ENCODE assay signal across 20 cellular contexts in the genomic region with DNA sequence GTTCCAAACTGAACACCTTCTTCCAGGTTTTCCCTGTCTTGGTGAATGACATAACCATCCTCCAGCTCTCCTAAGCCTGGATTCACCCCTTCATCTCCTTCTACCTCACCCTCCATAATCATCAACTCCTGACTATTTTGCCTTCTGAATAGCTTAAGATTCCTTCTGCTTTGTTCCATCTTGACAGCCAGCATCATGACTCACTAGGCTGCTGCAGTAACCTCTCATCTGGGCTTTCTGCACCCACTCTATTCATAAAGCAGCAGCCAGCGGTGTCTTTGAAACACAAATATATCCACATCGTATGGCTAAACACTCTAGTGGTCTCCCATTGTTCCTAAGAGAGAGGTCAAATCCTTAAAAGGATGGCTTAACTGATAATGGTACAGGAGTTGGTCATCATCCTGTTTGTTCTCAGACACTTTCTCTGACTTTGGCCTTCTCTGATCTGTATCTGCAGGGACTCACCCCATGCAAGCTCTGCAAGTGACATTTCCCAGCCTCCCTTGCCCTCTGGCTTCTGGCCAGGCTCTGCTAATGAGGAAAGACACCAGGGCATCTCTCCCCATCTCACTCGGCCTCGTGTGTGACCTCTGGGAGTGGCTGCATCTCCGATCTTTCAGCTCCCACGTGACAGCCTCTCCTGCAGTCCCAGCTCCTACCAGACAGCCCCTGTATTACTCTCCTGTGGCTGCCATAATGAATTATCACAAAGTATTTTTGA. TPM values are rescaled to one million over a fixed set of nuclear protein-coding genes. Genes with fewer than 3 reads are reported as not detected.
DNase-seq lines count a peak whose midpoint lies in the region; ATAC-seq, FAIRE-seq and TF ChIP-seq lines count a peak whose summit lies in the region.
"Had no signal": no experiment of that assay in that cellular context is flagged by ENCODE, and none has a peak within 500 bp of the region (broad histone marks: within the 10 kb centered on the region; RNA-seq: fewer than 3 reads in every experiment).

No MANE protein-coding gene starts in this region.

- FAIRE-seq in HepG2 (lab: Jason Lieb, UNC) (peak; percentile 28), bronchial epithelial cell (lab: Jason Lieb, UNC) (no peak)
- FAIRE-seq: GM12878 had no signal

- H3K27ac ChIP-seq in HepG2 (ENCODE audit: extremely low read length, insufficient read depth, low read length) (no peak overlapping the region), right lobe of liver (no peak overlapping the region), mesenchymal stem cell (ENCODE audit: low read length, poor library complexity, severe bottlenecking) (no peak overlapping the region)
- H3K27ac ChIP-seq: parathyroid adenoma had no signal

- 0 out of 5 replicates have a peak, but pooled peaks cover 0 to 4% of the 10 kb centered on the region in 2 experiments for H3K27me3 ChIP-seq in HepG2 (ENCODE audit: control insufficient read depth in 1 of 2, insufficient read depth in 2 of 2, low read length in 2 of 2)
- no peaks in the 10 kb centered on the region for H3K27me3 ChIP-seq in right lobe of liver
- H3K27me3 ChIP-seq in bronchial epithelial cell (ENCODE audit: control insufficient read depth, insufficient read depth, low read length), result no peaks in the 10 kb centered on the region
- H3K27me3 ChIP-seq in mesenchymal stem cell (ENCODE audit: control insufficient read depth in 1 of 2, insufficient read depth in 1 of 2, low read length in 2 of 2), result no peaks in the 10 kb centered on the region

- no peaks in the 10 kb centered on the region for H3K79me2 ChIP-seq in HepG2 (ENCODE audit: insufficient read depth, low read length)
- H3K79me2 ChIP-seq: parathyroid adenoma had no signal

- no peak overlapping the region for H2BK120ac ChIP-seq in mesenchymal stem cell (ENCODE audit: low read depth, low read length)

- H3K36me3 ChIP-seq in HepG2 (replicated peaks in 1 of 2; ENCODE audit: control insufficient read depth in 1 of 2, insufficient read depth in 2 of 2, low read length in 2 of 2) (no peaks in the 10 kb centered on the region), right lobe of liver (no peaks in the 10 kb centered on the region), bronchial epithelial cell (ENCODE audit: control insufficient read depth, insufficient read depth, low read length) (no peaks in the 10 kb centered on the region), mesenchymal stem cell (ENCODE audit: control insufficient read depth in 1 of 2, insufficient read depth in 2 of 2, low read depth in 1 of 2, low read length in 2 of 2) (no peaks in the 10 kb centered on the region)

- POLR2A ChIA-PET in HepG2 (lab: Yijun Ruan, JAX), result no interaction called here

- H4K91ac ChIP-seq in mesenchymal stem cell (ENCODE audit: low read length), result no peak overlapping the region

- H3K14ac ChIP-seq in mesenchymal stem cell (ENCODE audit: low read length in 2 of 2), result no peak overlapping the region

- no peak for TF ChIP-seq RAD21 in HepG2 (CRISPR knock-in tag; IDR thresholded peaks at IDR 0.05)

- no peaks in the 10 kb centered on the region for H3K9me3 ChIP-seq in HepG2 (ENCODE audit: low read length)
- no peaks in the 10 kb centered on the region for H3K9me3 ChIP-seq in right lobe of liver
- no peaks in the 10 kb centered on the region for H3K9me3 ChIP-seq in mesenchymal stem cell (ENCODE audit: control insufficient read depth, low read length)

- TF ChIP-seq EP300 in HepG2 (IDR thresholded peaks at IDR 0.05; ENCODE audit: low read depth in 2 of 2, low read length in 2 of 2), result no peak
- no peak for TF ChIP-seq EP300 in HepG2 (CRISPR knock-in tag; IDR thresholded peaks at IDR 0.05; ENCODE audit: borderline replicate concordance)

- H3K23ac ChIP-seq in mesenchymal stem cell (ENCODE audit: low read length in 2 of 2), result no peak overlapping the region

- H3K9ac ChIP-seq in HepG2 (ENCODE audit: insufficient read depth, low read depth, low read length) (no peak overlapping the region), mesenchymal stem cell (ENCODE audit: low read length) (no peak overlapping the region)
- H3K9ac ChIP-seq: parathyroid adenoma had no signal

- no peak overlapping the region for H2BK15ac ChIP-seq in mesenchymal stem cell (ENCODE audit: low read depth, poor library complexity, severe bottlenecking)

- H3K4me3 ChIP-seq in HepG2 (replicated peaks in 1 of 3; ENCODE audit: insufficient read depth in 1 of 3, low read depth in 2 of 3, low read length in 3 of 3), result no peak overlapping the region
- no peak overlapping the region for H3K4me3 ChIP-seq in right lobe of liver
- no peak overlapping the region for H3K4me3 ChIP-seq in bronchial epithelial cell (ENCODE audit: low read depth, low read length)
- no peak overlapping the region for H3K4me3 ChIP-seq in mesenchymal stem cell (ENCODE audit: insufficient read depth in 1 of 2, low read depth in 1 of 2, low read length in 2 of 2)
- H3K4me3 ChIP-seq: GM12878 had no signal

- no peaks in the 10 kb centered on the region for H4K20me1 ChIP-seq in HepG2 (ENCODE audit: insufficient read depth, low read length)

- no peak overlapping the region for H4K8ac ChIP-seq in mesenchymal stem cell (ENCODE audit: low read length)

- no peak overlapping the region for H2BK5ac ChIP-seq in mesenchymal stem cell (ENCODE audit: low read depth, low read length, poor library complexity, severe bottlenecking)

- H3K79me1 ChIP-seq in mesenchymal stem cell (replicated peaks; ENCODE audit: low read length, poor library complexity, severe bottlenecking), result no peaks in the 10 kb centered on the region

- H3K4me1 ChIP-seq in HepG2 (ENCODE audit: insufficient read depth, low read length), result peaks cover 22% of the 10 kb centered on the region
- no peaks in the 10 kb centered on the region for H3K4me1 ChIP-seq in right lobe of liver
- H3K4me1 ChIP-seq in mesenchymal stem cell (ENCODE audit: control insufficient read depth, insufficient read depth, low read depth, low read length), result peaks cover 2% of the 10 kb centered on the region
- H3K4me1 ChIP-seq: parathyroid adenoma had no signal

- WGBS in HepG2 (ENCODE audit: low lambda C conversion rate), result 2% methylated on average over 6 of the region's 6 CpGs
- WGBS in right lobe of liver (ENCODE audit: insufficient coverage, low coverage, low lambda C conversion rate, missing lambda C conversion rate), result 43% methylated on average over 6 of the region's 6 CpGs
- WGBS in mesenchymal stem cell, result 26% methylated on average over 5 of the region's 6 CpGs

- TF ChIP-seq POLR2A in HepG2 (IDR thresholded peaks at IDR 0.05; ENCODE audit: insufficient read depth in 1 of 2, low read depth in 2 of 2, low read length in 2 of 2), result no peak
- TF ChIP-seq POLR2A in right lobe of liver (IDR thresholded peaks at IDR 0.05), result no peak

- peak overlapping the region in 1 of 2 experiments; percentile 1 for H3K18ac ChIP-seq in mesenchymal stem cell (ENCODE audit: low read depth in 1 of 2, low read length in 2 of 2)

- H2BK12ac ChIP-seq in mesenchymal stem cell (ENCODE audit: low read length in 2 of 2), result no peak overlapping the region

- DNase-seq in HepG2 (ENCODE audit: low spot score) (peak; percentile 28), right lobe of liver (no peak), bronchial epithelial cell (ENCODE audit: low read depth) (peak; percentile 16), mesenchymal stem cell (peak; percentile 34), NCI-H2107 treated with DMSO at 0.1 percent for 48 hours (lab: John Stamatoyannopoulos, UW; ENCODE audit: unreplicated experiment) (no peak), ecto neural progenitor cell (ENCODE audit: low spot score) (no peak)
- DNase-seq: activated CD8-positive, alpha-beta memory T cell treated with anti-CD3 and anti-CD28 coated beads, Interleukin-2, amount 10 ng/mL, durations not matched to agents 7 days and 5 days; activated naive CD4-positive, alpha-beta T cell treated with anti-CD3 and anti-CD28 coated beads for 36 hours; CD8-positive, alpha-beta T cell; NCI-H187; NCI-H526; stimulated activated CD4-positive, alpha-beta T cell treated with anti-CD3 and anti-CD28 coated beads, Interleukin-15, amount 100 ng/mL, for 24 hours; substantia nigra; T-helper 1 cell had no signal

- peak; percentile 87 for ATAC-seq in HepG2
- ATAC-seq in right lobe of liver, result no peak
- no peak for ATAC-seq in HG02759 (IDR thresholded peaks at IDR 0.05; ENCODE audit: unreplicated experiment)
- no peak for ATAC-seq in HG03565 (IDR thresholded peaks at IDR 0.05; ENCODE audit: unreplicated experiment)
- ATAC-seq: activated CD8-positive, alpha-beta memory T cell treated with anti-CD3 and anti-CD28 coated beads, Interleukin-2, amount 10 ng/mL, durations not matched to agents 7 days and 5 days; CD8-positive, alpha-beta T cell; GM12878 had no signal

- TF ChIP-seq CTCF in HepG2 (CRISPR knock-in tag; IDR thresholded peaks at IDR 0.05), result no peak
- TF ChIP-seq CTCF in right lobe of liver (IDR thresholded peaks at IDR 0.05), result no peak
- no peak for TF ChIP-seq CTCF in bronchial epithelial cell (IDR thresholded peaks at IDR 0.05; ENCODE audit: insufficient read depth, low read length, severe bottlenecking)

- in situ Hi-C loops in HepG2 (cut with HindIII; ENCODE audit: extremely low pct_ligation_motif_present, low pct_unique_long_range_greater_than_20kb), result no loop called here

- intact Hi-C loops in HepG2 (cut with micrococcal nuclease; ENCODE audit: unreplicated experiment) (no loop called here), right lobe of liver (cut with DNase I) (no loop called here)

- H3K4me2 ChIP-seq in HepG2 (ENCODE audit: low read depth, low read length) (no peak overlapping the region), mesenchymal stem cell (ENCODE audit: low read length, poor library complexity, severe bottlenecking) (no peak overlapping the region)

- H3K4ac ChIP-seq in mesenchymal stem cell (ENCODE audit: low read depth in 1 of 2, low read length in 2 of 2), result no peak overlapping the region

- H2AK5ac ChIP-seq in mesenchymal stem cell (ENCODE audit: low read length, severe bottlenecking), result no peak overlapping the region

- CTCF ChIA-PET in HepG2 (lab: Yijun Ruan, JAX; ENCODE audit: low intra/inter-chr PET ratio, low total read pairs), result no interaction called here

- no TSS peak for BruUV-seq in HepG2 (replicated peaks; lab: Mats Ljungman, UMichigan)

- H2AFZ ChIP-seq in HepG2 (ENCODE audit: low read length) (no peak overlapping the region), mesenchymal stem cell (ENCODE audit: low read depth, low read length) (no peak overlapping the region)
- H2AFZ ChIP-seq: parathyroid adenoma had no signal

RNA-seq across cellular contexts. Expression of a gene that starts 6.1 kb away (rescaled TPM):
- total RNA-seq in HepG2 (2016; rRNA removed; fragmentation: Illumina TruSeq; extraction: Trizol), result not detected in 2 replicates
- total RNA-seq in HepG2 (2016; cell fraction: cytosol; rRNA removed; fragmentation: Illumina TruSeq; extraction: Trizol; ENCODE audit: low read depth), result not detected in 2 replicates
- total RNA-seq in HepG2 (2016; cell fraction: insoluble cytoplasmic fraction; rRNA removed; fragmentation: Illumina TruSeq; extraction: Trizol), result not detected in 2 replicates
- total RNA-seq in HepG2 (2016; cell fraction: membrane; rRNA removed; fragmentation: Illumina TruSeq; extraction: Trizol), result not detected in 2 replicates
- not detected in 2 replicates for total RNA-seq in HepG2 (2016; cell fraction: nucleus; rRNA removed; fragmentation: Illumina TruSeq; extraction: Trizol)
- not detected in 2 replicates for polyA plus RNA-seq in HepG2 (2011; rRNA removed)
- polyA plus RNA-seq in HepG2 (2011; cell fraction: cytosol; rRNA removed), result not detected in 2 replicates
- not detected in 2 replicates for polyA plus RNA-seq in HepG2 (2011; cell fraction: nucleus; rRNA removed)
- not detected in 2 replicates for polyA plus RNA-seq in HepG2 (2012)
- not detected in 2 replicates for polyA plus RNA-seq in HepG2 (2016; cell fraction: cytosol; fragmentation: Illumina TruSeq; extraction: Trizol; ENCODE audit: low read depth)
- polyA plus RNA-seq in HepG2 (2016; cell fraction: insoluble cytoplasmic fraction; fragmentation: Illumina TruSeq; extraction: Trizol; ENCODE audit: low read depth), result not detected in 2 replicates
- polyA plus RNA-seq in HepG2 (2016; cell fraction: membrane; fragmentation: Illumina TruSeq; extraction: Trizol; ENCODE audit: low read depth), result not detected in 2 replicates
- not detected in 2 replicates for polyA plus RNA-seq in HepG2 (2016; cell fraction: nucleus; fragmentation: Illumina TruSeq; extraction: Trizol; ENCODE audit: insufficient read depth, low read depth)
- 0.05 TPM in 1 of 2 replicates, not detected in the other for polyA minus RNA-seq in HepG2 (2011; rRNA and poly(A)+ RNA removed; ENCODE audit: low replicate concordance)
- not detected in 2 replicates for polyA minus RNA-seq in HepG2 (2011; cell fraction: cytosol; rRNA and poly(A)+ RNA removed)
- polyA minus RNA-seq in HepG2 (2011; cell fraction: nucleus; rRNA and poly(A)+ RNA removed), result not detected in 2 replicates
- under 1 TPM in 1 of 6 experiments, not detected in 5; 0.06 TPM for total RNA-seq in right lobe of liver
- total RNA-seq in bronchial epithelial cell, result 0.13 TPM in 1 of 2 replicates, not detected in the other
- polyA plus RNA-seq in mesenchymal stem cell (2013, experiment 1 of 2), result not detected
- polyA plus RNA-seq in mesenchymal stem cell (2013, experiment 2 of 2), result not detected
- total RNA-seq: A673; activated CD8-positive, alpha-beta memory T cell treated with anti-CD3 and anti-CD28 coated beads, Interleukin-2, amount 10 ng/mL, durations not matched to agents 7 days and 5 days; activated naive CD4-positive, alpha-beta T cell treated with anti-CD3 and anti-CD28 coated beads for 36 hours; glomerular endothelial cell; GM12878 had no signal
- polyA plus RNA-seq: GM12878 had no signal

RNA-seq across cellular contexts. Expression of a gene that starts 31.2 kb away (rescaled TPM):
- total RNA-seq in HepG2 (2016; rRNA removed; fragmentation: Illumina TruSeq; extraction: Trizol) (94.7 and 102 TPM in 2 replicates), right lobe of liver (10 to 100 TPM; 31.0 to 41.1 (median 34.2) TPM), bronchial epithelial cell (38.4 and 56.9 TPM in 2 replicates)
- total RNA-seq in HepG2 (2016; cell fraction: cytosol; rRNA removed; fragmentation: Illumina TruSeq; extraction: Trizol; ENCODE audit: low read depth), result 237 and 254 TPM in 2 replicates
- total RNA-seq in HepG2 (2016; cell fraction: insoluble cytoplasmic fraction; rRNA removed; fragmentation: Illumina TruSeq; extraction: Trizol), result 97.5 and 99.9 TPM in 2 replicates
- 254 and 267 TPM in 2 replicates for total RNA-seq in HepG2 (2016; cell fraction: membrane; rRNA removed; fragmentation: Illumina TruSeq; extraction: Trizol)
- 38.0 and 46.0 TPM in 2 replicates for total RNA-seq in HepG2 (2016; cell fraction: nucleus; rRNA removed; fragmentation: Illumina TruSeq; extraction: Trizol)
- polyA plus RNA-seq in HepG2 (2011; rRNA removed), result 51.6 and 66.4 TPM in 2 replicates
- 79.3 and 107 TPM in 2 replicates for polyA plus RNA-seq in HepG2 (2011; cell fraction: cytosol; rRNA removed)
- 10.7 and 18.5 TPM in 2 replicates for polyA plus RNA-seq in HepG2 (2011; cell fraction: nucleus; rRNA removed)
- polyA plus RNA-seq in HepG2 (2012), result 84.0 and 95.6 TPM in 2 replicates
- polyA plus RNA-seq in HepG2 (2016; cell fraction: cytosol; fragmentation: Illumina TruSeq; extraction: Trizol; ENCODE audit: low read depth), result 355 and 363 TPM in 2 replicates
- polyA plus RNA-seq in HepG2 (2016; cell fraction: insoluble cytoplasmic fraction; fragmentation: Illumina TruSeq; extraction: Trizol; ENCODE audit: low read depth), result 109 and 111 TPM in 2 replicates
- 266 and 280 TPM in 2 replicates for polyA plus RNA-seq in HepG2 (2016; cell fraction: membrane; fragmentation: Illumina TruSeq; extraction: Trizol; ENCODE audit: low read depth)
- polyA plus RNA-seq in HepG2 (2016; cell fraction: nucleus; fragmentation: Illumina TruSeq; extraction: Trizol; ENCODE audit: insufficient read depth, low read depth), result 65.3 and 74.1 TPM in 2 replicates
- 16.0 and 16.9 TPM in 2 replicates for polyA minus RNA-seq in HepG2 (2011; rRNA and poly(A)+ RNA removed; ENCODE audit: low replicate concordance)
- 12.8 and 20.9 TPM in 2 replicates for polyA minus RNA-seq in HepG2 (2011; cell fraction: cytosol; rRNA and poly(A)+ RNA removed)
- 13.5 and 25.4 TPM in 2 replicates for polyA minus RNA-seq in HepG2 (2011; cell fraction: nucleus; rRNA and poly(A)+ RNA removed)
- polyA plus RNA-seq in mesenchymal stem cell (2013, experiment 1 of 2), result 196 TPM
- polyA plus RNA-seq in mesenchymal stem cell (2013, experiment 2 of 2), result 206 TPM

Comparison
In these comparisons a context has a peak if more than half of its experiments do, and no peak if none do; other contexts are left out.
1. DNase-seq: peak in HepG2 (single experiment), bronchial epithelial cell (single experiment) and mesenchymal stem cell (single experiment); none in right lobe of liver (0 of 3), NCI-H2107 treated with DMSO at 0.1 percent for 48 hours (single experiment) and ecto neural progenitor cell (single experiment).